ENCODE assay signal across 10 cellular contexts in genomic region chr22:19880786-19881569, GRCh38. TPM values are rescaled to one million over a fixed set of nuclear protein-coding genes. Genes with fewer than 3 reads are reported as not detected.
DNase-seq lines count a peak whose midpoint lies in the region; ATAC-seq and TF ChIP-seq lines count a peak whose summit lies in the region.
"Had no signal": no experiment of that assay in that cellular context is flagged by ENCODE, and none has a peak within 500 bp of the region (broad histone marks: within the 10 kb centered on the region; RNA-seq: fewer than 3 reads in every experiment).

No MANE protein-coding gene starts in this region.

- peak overlapping the region; percentile 25 for H3K9ac ChIP-seq in mammary epithelial cell (ENCODE audit: insufficient read depth, low read length)
- H3K9ac ChIP-seq: BLaER1 had no signal

- H3K4me1 Mint-ChIP-seq in activated T-cell treated with anti-CD3 and anti-CD28 coated beads, Interleukin-2, amount 50 U/mL, for 4 hours (ENCODE audit: low read depth), result peaks cover 5% of the 10 kb centered on the region

- H3K27ac ChIP-seq in mammary epithelial cell (ENCODE audit: insufficient read depth, low read depth, low read length), result peak overlapping the region; percentile 82
- peak overlapping the region; percentile 3 for H3K27ac ChIP-seq in upper lobe of right lung
- H3K27ac ChIP-seq: thyroid gland had no signal

- no peak for ATAC-seq in activated T-cell treated with anti-CD3 and anti-CD28 coated beads, Interleukin-2, amount 50 U/mL, for 4 hours
- ATAC-seq in upper lobe of right lung (peak; percentile 54), GM18517 (IDR thresholded peaks at IDR 0.05; ENCODE audit: unreplicated experiment) (no peak)

- H3K4me3 ChIP-seq in mammary epithelial cell (replicated peaks in 1 of 3; ENCODE audit: insufficient read depth in 1 of 3, low read depth in 2 of 3, low read length in 3 of 3) (no peak overlapping the region), upper lobe of right lung (no peak overlapping the region)
- H3K4me3 ChIP-seq: BLaER1, thyroid gland had no signal

- H3K9me3 Mint-ChIP-seq in activated T-cell treated with anti-CD3 and anti-CD28 coated beads, Interleukin-2, amount 50 U/mL, for 4 hours, result no peaks in the 10 kb centered on the region

- H3K27me3 ChIP-seq in mammary epithelial cell (ENCODE audit: insufficient read depth, low read length) (no peaks in the 10 kb centered on the region), upper lobe of right lung (no peaks in the 10 kb centered on the region)
- H3K27me3 ChIP-seq: BLaER1, thyroid gland had no signal

- H3K27me3 Mint-ChIP-seq in activated T-cell treated with anti-CD3 and anti-CD28 coated beads, Interleukin-2, amount 50 U/mL, for 4 hours (ENCODE audit: low read depth), result no peaks in the 10 kb centered on the region

- intact Hi-C loops in mammary epithelial cell (cut with micrococcal nuclease) (loop anchor here (2.0 to 5.0 kb wide), 2 partner anchors 30 to 74 kb away; no protein-coding TSS in a partner anchor), upper lobe of right lung (cut with DNase I) (no loop called here)

- H3K36me3 ChIP-seq in mammary epithelial cell (ENCODE audit: insufficient read depth, low read length) (no peaks in the 10 kb centered on the region), upper lobe of right lung (peaks cover 5% of the 10 kb centered on the region)
- H3K36me3 ChIP-seq: thyroid gland had no signal

- H3K4me1 ChIP-seq in mammary epithelial cell (ENCODE audit: insufficient read depth, low read length), result peaks cover 41% of the 10 kb centered on the region
- peaks cover 17% of the 10 kb centered on the region for H3K4me1 ChIP-seq in upper lobe of right lung

- 28% methylated on average over 23 of the region's 27 CpGs for WGBS in mammary epithelial cell (ENCODE audit: low coverage, missing lambda C conversion rate)

- H3K36me3 Mint-ChIP-seq in activated T-cell treated with anti-CD3 and anti-CD28 coated beads, Interleukin-2, amount 50 U/mL, for 4 hours (ENCODE audit: insufficient read depth), result no peaks in the 10 kb centered on the region

- CTCF ChIA-PET in mammary epithelial cell (lab: Charles Lee; ENCODE audit: low non-redundant PET), result no interaction called here

- H3K79me2 ChIP-seq in mammary epithelial cell (ENCODE audit: insufficient read depth, low read length), result peaks cover 11% of the 10 kb centered on the region

- no peak for TF ChIP-seq CTCF in mammary epithelial cell (conservative IDR thresholded peaks at IDR 0.05 in 1 of 2, IDR thresholded peaks at IDR 0.05 in 1 of 2; ENCODE audit: extremely low read depth in 1 of 2, insufficient read depth in 1 of 2, low read depth in 1 of 2, low read length in 2 of 2)
- TF ChIP-seq CTCF in upper lobe of right lung (IDR thresholded peaks at IDR 0.05), result no peak

- H2AFZ ChIP-seq in mammary epithelial cell (ENCODE audit: low read depth, low read length), result peak overlapping the region; percentile 34

- peak; percentile 4 for DNase-seq in activated T-cell treated with anti-CD3 and anti-CD28 coated beads, Interleukin-2, amount 50 U/mL, for 1 hour
- DNase-seq in activated T-cell treated with anti-CD3 and anti-CD28 coated beads, Interleukin-2, amount 50 U/mL, for 4 hours, result no peak
- DNase-seq in mammary epithelial cell (peak; percentile 69), islet precursor cell (peak; percentile 99), upper lobe of right lung (peak; percentile 67), COLO668 (lab: John Stamatoyannopoulos, UW; ENCODE audit: unreplicated experiment) (no peak), NCI-H2171 (lab: John Stamatoyannopoulos, UW) (no peak)

- dilution Hi-C loops in mammary epithelial cell (cut with HindIII; ENCODE audit: low sequenced_read_pairs), result no loop called here

- H3K9me3 ChIP-seq in mammary epithelial cell (replicated peaks; ENCODE audit: insufficient read depth, low read length) (no peaks in the 10 kb centered on the region), upper lobe of right lung (no peaks in the 10 kb centered on the region)
- H3K9me3 ChIP-seq: BLaER1, thyroid gland had no signal

- H3K4me3 Mint-ChIP-seq in activated T-cell treated with anti-CD3 and anti-CD28 coated beads, Interleukin-2, amount 50 U/mL, for 4 hours, result no peak overlapping the region

- in situ Hi-C loops in mammary epithelial cell (cut with MboI; ENCODE audit: low sequenced_read_pairs in 2 of 2), result no loop called here

- peak overlapping the region; percentile 34 for H3K4me2 ChIP-seq in mammary epithelial cell (ENCODE audit: insufficient read depth, low read depth, low read length)

- no peaks in the 10 kb centered on the region for H4K20me1 ChIP-seq in mammary epithelial cell (ENCODE audit: insufficient read depth, low read length)
- H4K20me1 ChIP-seq: BLaER1 had no signal

- no TSS peak for BruUV-seq in mammary epithelial cell (replicated peaks; lab: Mats Ljungman, UMichigan)

RNA-seq across cellular contexts. Expression of gene GNB1L, which starts 26.3 kb away (rescaled TPM):
- total RNA-seq in activated T-cell treated with anti-CD3 and anti-CD28 coated beads, Interleukin-2, amount 50 U/mL, for 4 hours, result 10 to 100 TPM; 25.9 to 26.3 (median 26.0) TPM
- total RNA-seq in mammary epithelial cell (1 to 10 TPM; 3.8 to 7.8 TPM), upper lobe of right lung (7.8 TPM)
- 7.9 TPM for polyA plus RNA-seq in mammary epithelial cell
- polyA minus RNA-seq in mammary epithelial cell, result 0.93 TPM

RNA-seq across cellular contexts. Expression of gene RTL10, which starts 26.3 kb away (rescaled TPM):
- total RNA-seq in activated T-cell treated with anti-CD3 and anti-CD28 coated beads, Interleukin-2, amount 50 U/mL, for 4 hours, result 10 to 100 TPM; 13.7 to 19.5 (median 14.5) TPM
- total RNA-seq in mammary epithelial cell, result 10 to 100 TPM; 20.7 to 21.9 TPM
- polyA plus RNA-seq in mammary epithelial cell, result 17.8 TPM
- polyA minus RNA-seq in mammary epithelial cell, result 72.2 TPM
- 20.5 TPM for total RNA-seq in upper lobe of right lung

Comparison
In these comparisons a context has a peak if more than half of its experiments do, and no peak if none do; other contexts are left out.
1. DNase-seq: peak in activated T-cell treated with anti-CD3 and anti-CD28 coated beads, Interleukin-2, amount 50 U/mL, for 1 hour (single experiment), mammary epithelial cell (single experiment), islet precursor cell (single experiment) and upper lobe of right lung (single experiment); none in activated T-cell treated with anti-CD3 and anti-CD28 coated beads, Interleukin-2, amount 50 U/mL, for 4 hours (single experiment), COLO668 (single experiment) and NCI-H2171 (single experiment).